ENCODE assay signal across 15 cellular contexts in genomic region chr2:234705108-234705507, GRCh38.
DNase-seq lines count a peak whose midpoint lies in the region; FAIRE-seq and TF ChIP-seq lines count a peak whose summit lies in the region.
"Had no signal": no experiment of that assay in that cellular context is flagged by ENCODE, and none has a peak within 500 bp of the region (broad histone marks: within the 10 kb centered on the region; RNA-seq: fewer than 3 reads in every experiment).

No MANE protein-coding gene starts in this region.

- H2AFZ ChIP-seq in smooth muscle cell (ENCODE audit: low read depth): no peak overlapping the region

- H3K27ac ChIP-seq in smooth muscle cell (ENCODE audit: low read depth): peak overlapping the region; percentile 67
- H3K27ac ChIP-seq: left ventricle myocardium inferior had no signal

- WGBS in smooth muscle cell (ENCODE audit: low lambda C conversion rate): 49% methylated on average over 3 of the region's 3 CpGs

- peaks cover 7% of the 10 kb centered on the region for H3K4me1 ChIP-seq in smooth muscle cell (ENCODE audit: low read depth)
- H3K4me1 ChIP-seq: left ventricle myocardium inferior had no signal

- peak overlapping the region; percentile 4 for H3K9ac ChIP-seq in smooth muscle cell (ENCODE audit: low read depth)

- H3F3A ChIP-seq in smooth muscle cell (ENCODE audit: low read depth): no peaks in the 10 kb centered on the region

- H3K36me3 ChIP-seq in smooth muscle cell (ENCODE audit: low read depth): no peaks in the 10 kb centered on the region
- H3K36me3 ChIP-seq: left ventricle myocardium inferior had no signal

- no peak overlapping the region for H3K4me2 ChIP-seq in smooth muscle cell

- DNase-seq in activated T-cell treated with anti-CD3 and anti-CD28 coated beads for 48 hours (ENCODE audit: low read depth) (peak; percentile 1), RCC 7860 (ENCODE audit: low spot score) (peak; percentile 54), epithelial cell of proximal tubule (ENCODE audit: low read depth) (peak; percentile 44), smooth muscle cell (lab: John Stamatoyannopoulos, UW; ENCODE audit: unreplicated experiment) (no peak), cortex of kidney (lab: John Stamatoyannopoulos, UW) (no peak), UCSD-AML1 (lab: John Stamatoyannopoulos, UW; ENCODE audit: unreplicated experiment) (no peak), LoVo (ENCODE audit: low spot score) (no peak)
- DNase-seq in activated T-cell treated with anti-CD3 and anti-CD28 coated beads, Interleukin-2, amount 50 U/mL, for 1 hour: no peak
- DNase-seq: activated gamma-delta T cell treated with Interleukin-2 at 50 U/mL for 16 hours, dermis blood vessel endothelial cell, glutamatergic neuron, left ventricle myocardium inferior, MM.1S, NCI-H345, small intestine had no signal

- H3K4me3 ChIP-seq in epithelial cell of proximal tubule (ENCODE audit: low read depth, low read length) (no peak overlapping the region), smooth muscle cell (no peak overlapping the region)
- H3K4me3 ChIP-seq: left ventricle myocardium inferior had no signal

- no peak for FAIRE-seq in RCC 7860 (lab: Jason Lieb, UNC)
- FAIRE-seq: small intestine had no signal

- H3K27me3 ChIP-seq in smooth muscle cell (ENCODE audit: low read depth): no peaks in the 10 kb centered on the region

- no peaks in the 10 kb centered on the region for H3K79me2 ChIP-seq in smooth muscle cell (ENCODE audit: low read depth)

- H3K9me3 ChIP-seq in smooth muscle cell (replicated peaks; ENCODE audit: low read depth): no peaks in the 10 kb centered on the region
- H3K9me3 ChIP-seq: left ventricle myocardium inferior had no signal

- TF ChIP-seq CTCF in epithelial cell of proximal tubule (conservative IDR thresholded peaks at IDR 0.05; ENCODE audit: low read depth, low read length): no peak
- no peak for TF ChIP-seq CTCF in smooth muscle cell (IDR thresholded peaks at IDR 0.05; ENCODE audit: borderline replicate concordance, insufficient read depth, poor library complexity, severe bottlenecking)

- no peaks in the 10 kb centered on the region for H4K20me1 ChIP-seq in smooth muscle cell (ENCODE audit: low read depth)

Comparison
In these comparisons a context has a peak if more than half of its experiments do, and no peak if none do; other contexts are left out.
1. DNase-seq: peak in activated T-cell treated with anti-CD3 and anti-CD28 coated beads for 48 hours (single experiment), RCC 7860 (single experiment) and epithelial cell of proximal tubule (single experiment); none in activated T-cell treated with anti-CD3 and anti-CD28 coated beads, Interleukin-2, amount 50 U/mL, for 1 hour (single experiment), smooth muscle cell (single experiment), cortex of kidney (single experiment), UCSD-AML1 (single experiment) and LoVo (single experiment).